In the genomic region with DNA sequence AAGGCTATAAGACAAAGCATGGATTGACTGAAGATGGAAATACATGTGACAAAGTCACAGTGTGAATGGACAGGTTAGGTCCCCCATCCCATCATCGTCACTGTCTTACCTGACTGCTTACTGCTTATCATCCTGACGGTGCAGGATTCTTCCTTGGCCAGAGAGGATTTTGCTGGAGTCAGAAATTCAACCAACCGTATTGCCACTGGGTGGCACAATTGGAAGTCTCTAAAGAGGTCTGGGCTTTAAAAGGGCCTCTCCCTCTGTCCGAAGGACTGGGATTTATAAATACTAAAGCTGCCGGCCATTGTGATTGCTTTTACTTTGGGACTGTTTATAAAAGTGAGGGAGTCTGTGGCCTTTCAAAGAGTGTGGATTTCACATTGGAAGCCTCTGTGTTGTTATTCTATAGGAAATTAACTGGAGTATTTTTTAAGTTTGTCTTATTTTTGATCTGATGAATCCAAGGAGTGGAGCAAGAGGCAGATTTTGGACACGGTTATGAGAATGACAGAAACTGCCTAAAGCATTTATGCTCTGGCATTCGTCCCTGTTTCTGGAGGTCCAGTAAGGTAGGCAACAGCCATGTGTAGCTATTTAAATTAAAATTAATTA, we compare ENCODE assay signal across 8 cellular contexts.
DNase-seq lines count a peak whose midpoint lies in the region; ATAC-seq and TF ChIP-seq lines count a peak whose summit lies in the region.

No MANE protein-coding gene starts in this region.

- H3K27ac ChIP-seq in fibroblast of lung (ENCODE audit: insufficient read depth, low read length) (no peak overlapping the region), spleen (no peak overlapping the region)

- 48 to 66% (median 57%) methylated on average over 7 of the region's 7 CpGs for WGBS in spleen, 5 donors

- no peaks in the 10 kb centered on the region for H3K27me3 ChIP-seq in fibroblast of lung (ENCODE audit: control insufficient read depth, insufficient read depth, low read length)
- H3K27me3 ChIP-seq in spleen (replicated peaks in 1 of 7), result peaks cover 0 to 4% (median 0%) of the 10 kb centered on the region in 7 donors

- peak in 8 of 14 donors; percentile 3 to 34 (median 10) for DNase-seq in C1 segment of cervical spinal cord (lab: John Stamatoyannopoulos, UW)
- peak; percentile 98 for DNase-seq in SHP77 treated with DMSO at 0.1 percent for 48 hours (lab: John Stamatoyannopoulos, UW)
- DNase-seq in fibroblast of lung (ENCODE audit: low read depth in 2 of 2), result peak; percentile 50 to 85
- DNase-seq in omental fat pad (ENCODE audit: low spot score), result no peak
- no peak for DNase-seq in spleen

- H4K20me1 ChIP-seq in fibroblast of lung (ENCODE audit: control insufficient read depth, extremely low read depth, insufficient read depth, low read length), result no peaks in the 10 kb centered on the region

- H3K9me3 ChIP-seq in fibroblast of lung (ENCODE audit: control insufficient read depth, insufficient read depth, low read depth, low read length), result no peaks in the 10 kb centered on the region
- H3K9me3 ChIP-seq in spleen, result no peaks in the 10 kb centered on the region

- H2AFZ ChIP-seq in fibroblast of lung (ENCODE audit: low read length), result peak overlapping the region; percentile 8

- peak; percentile 49 for ATAC-seq in omental fat pad (ENCODE audit: low FRiP score)
- no peak for ATAC-seq in HG03175 (IDR thresholded peaks at IDR 0.05; ENCODE audit: unreplicated experiment)
- no peak for ATAC-seq in HG03039 (IDR thresholded peaks at IDR 0.05; ENCODE audit: unreplicated experiment)

- no peak for TF ChIP-seq POLR2A in spleen (IDR thresholded peaks at IDR 0.05)

- no peaks in the 10 kb centered on the region for H3K79me2 ChIP-seq in fibroblast of lung (ENCODE audit: control insufficient read depth, insufficient read depth, low read length)

- H3K36me3 ChIP-seq in fibroblast of lung (ENCODE audit: control insufficient read depth, insufficient read depth, low read length) (no peaks in the 10 kb centered on the region), spleen (no peaks in the 10 kb centered on the region)

- intact Hi-C loops in spleen (cut with DNase I; ENCODE audit: low total_unique reads), result loop anchor here (10.0 kb wide), 1 partner anchor 326 kb away; no protein-coding TSS in a partner anchor

- peak; percentile 62 for TF ChIP-seq CTCF in LNCAP (IDR thresholded peaks at IDR 0.05)
- TF ChIP-seq CTCF in fibroblast of lung (conservative IDR thresholded peaks at IDR 0.05 in 1 of 2, IDR thresholded peaks at IDR 0.05 in 1 of 2; ENCODE audit: low read depth in 1 of 2, low read length in 2 of 2), result peak; percentile 66 to 70
- no peak for TF ChIP-seq CTCF in omental fat pad (IDR thresholded peaks at IDR 0.05)
- TF ChIP-seq CTCF in spleen (IDR thresholded peaks at IDR 0.05 in 8 of 11, conservative IDR thresholded peaks at IDR 0.05 in 3 of 11), result peak in 3 of 11 experiments; percentile 17 to 24 (median 19)

- no peak overlapping the region for H3K9ac ChIP-seq in fibroblast of lung (ENCODE audit: insufficient read depth, low read length)

- no peaks in the 10 kb centered on the region for H3K4me1 ChIP-seq in fibroblast of lung (ENCODE audit: control insufficient read depth, extremely low read depth, insufficient read depth, low read length)
- H3K4me1 ChIP-seq in spleen, result peaks cover 0 to 18% (median 4%) of the 10 kb centered on the region in 6 donors

- H3K4me3 ChIP-seq in fibroblast of lung (replicated peaks in 1 of 4; ENCODE audit: control extremely low read depth in 1 of 4, insufficient read depth in 1 of 4, low read depth in 3 of 4, low read length in 4 of 4) (no peak overlapping the region), spleen (no peak overlapping the region)

- H3K4me2 ChIP-seq in fibroblast of lung (ENCODE audit: extremely low read depth, insufficient read depth, low read length), result no peak overlapping the region

Comparison
In these comparisons a context has a peak if more than half of its experiments do, and no peak if none do; other contexts are left out.
1. DNase-seq: peak in C1 segment of cervical spinal cord (8 of 14), SHP77 treated with DMSO at 0.1 percent for 48 hours (single experiment) and fibroblast of lung (2 of 2); none in omental fat pad (single experiment) and spleen (single experiment).
2. CTCF ChIP-seq: peak in LNCAP (single experiment) and fibroblast of lung (2 of 2); none in omental fat pad (0 of 3).